ENCODE assay signal across 17 cellular contexts in the genomic region with DNA sequence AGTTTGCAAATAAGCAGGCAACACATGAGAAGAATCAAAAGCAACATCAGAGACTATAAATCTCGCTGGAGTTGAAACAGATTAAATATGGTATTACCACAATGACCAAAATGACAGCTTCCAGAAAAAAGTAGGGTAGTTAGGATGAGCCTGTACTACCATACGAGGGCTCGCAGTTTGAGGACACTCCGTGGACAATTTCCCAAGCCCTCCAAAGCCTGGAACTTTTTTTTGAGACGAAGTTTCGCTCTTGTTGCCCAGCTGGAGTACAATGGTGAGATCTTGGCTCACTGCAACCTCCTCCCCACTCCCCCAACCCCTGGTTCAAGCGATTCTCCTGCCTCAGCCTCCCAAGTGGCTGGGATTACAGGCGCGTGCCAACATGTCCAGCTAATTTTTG. TPM values are rescaled to one million over a fixed set of nuclear protein-coding genes. Genes with fewer than 3 reads are reported as not detected.
A peak's percentile ranks its signal among the peaks of the same experiment; 100 is the strongest.
DNase-seq lines count a peak whose midpoint lies in the region; ATAC-seq and TF ChIP-seq lines count a peak whose summit lies in the region.
"Had no signal": no experiment of that assay in that cellular context is flagged by ENCODE, and none has a peak within 500 bp of the region (broad histone marks: within the 10 kb centered on the region; RNA-seq: fewer than 3 reads in every experiment).

No MANE protein-coding gene starts in this region.

- no peaks in the 10 kb centered on the region for H3K27me3 Mint-ChIP-seq in MCF 10A (ENCODE audit: insufficient read depth, unreplicated experiment)
- H3K27me3 Mint-ChIP-seq in activated T-cell treated with anti-CD3 and anti-CD28 coated beads, Interleukin-2, amount 50 U/mL, for 72 hours (ENCODE audit: low read depth): no peaks in the 10 kb centered on the region
- H3K27me3 Mint-ChIP-seq: stimulated activated memory B cell treated with anti-CD40 and anti-IgM and Interleukin-4, amounts not matched to agents 10 μg/mL and 1 μg/mL and 100 μg/mL, for 72 hours had no signal

- H3K4me1 Mint-ChIP-seq in MCF 10A (ENCODE audit: insufficient read depth, unreplicated experiment): peaks cover 17% of the 10 kb centered on the region
- H3K4me1 Mint-ChIP-seq in activated T-cell treated with anti-CD3 and anti-CD28 coated beads, Interleukin-2, amount 50 U/mL, for 72 hours (ENCODE audit: low read depth): peaks cover 6% of the 10 kb centered on the region
- H3K4me1 Mint-ChIP-seq: CD4-positive, CD25-positive, alpha-beta regulatory T cell; stimulated activated memory B cell treated with anti-CD40 and anti-IgM and Interleukin-4, amounts not matched to agents 10 μg/mL and 1 μg/mL and 100 μg/mL, for 72 hours had no signal

- peak overlapping the region; percentile 14 to 54 (median 28) for H3K4me3 ChIP-seq in breast epithelium
- peak overlapping the region; percentile 55 for H3K4me3 ChIP-seq in fibroblast of villous mesenchyme (ENCODE audit: low read depth, low read length)
- H3K4me3 ChIP-seq in neuron (ENCODE audit: low read length): peak overlapping the region; percentile 52
- H3K4me3 ChIP-seq in uterus: peak overlapping the region in 1 of 2 donors; percentile 36

- no peaks in the 10 kb centered on the region for H3K9me3 Mint-ChIP-seq in MCF 10A (ENCODE audit: unreplicated experiment)
- H3K9me3 Mint-ChIP-seq in activated T-cell treated with anti-CD3 and anti-CD28 coated beads, Interleukin-2, amount 50 U/mL, for 72 hours: peaks cover 0 to 2% of the 10 kb centered on the region in 2 donors
- H3K9me3 Mint-ChIP-seq: stimulated activated memory B cell treated with anti-CD40 and anti-IgM and Interleukin-4, amounts not matched to agents 10 μg/mL and 1 μg/mL and 100 μg/mL, for 72 hours had no signal

- no peak for TF ChIP-seq CTCF in breast epithelium (IDR thresholded peaks at IDR 0.05)
- TF ChIP-seq CTCF in MCF 10A (IDR thresholded peaks at IDR 0.05; ENCODE audit: unreplicated experiment): no peak
- TF ChIP-seq CTCF in fibroblast of villous mesenchyme (IDR thresholded peaks at IDR 0.05; ENCODE audit: insufficient read depth, low read depth, low read length): no peak
- TF ChIP-seq CTCF in uterus (IDR thresholded peaks at IDR 0.05): no peak

- CTCF ChIA-PET in MCF 10A (lab: Yijun Ruan, JAX): no interaction called here

- no peak for DNase-seq in breast epithelium (ENCODE audit: low spot score in 2 of 2)
- no peak for DNase-seq in MCF 10A (ENCODE audit: unreplicated experiment)
- DNase-seq in fibroblast of villous mesenchyme (ENCODE audit: low read depth): no peak
- no peak for DNase-seq in uterus
- DNase-seq in OCI-M1 (lab: John Stamatoyannopoulos, UW): no peak
- no peak for DNase-seq in activated T-cell treated with anti-CD3 and anti-CD28 coated beads, Interleukin-2, amount 50 U/mL, for 72 hours
- DNase-seq in NCI-H1930 (lab: John Stamatoyannopoulos, UW): no peak
- DNase-seq: 8988T; activated CD4-positive, alpha-beta T cell treated with anti-CD3 and anti-CD28 coated beads, Interleukin-2, amount 50 U/mL, for 4 hours; activated T-cell treated with anti-CD3 and anti-CD28 coated beads, Interleukin-2, amount 50 U/mL, for 48 hours; CD4-positive, CD25-positive, alpha-beta regulatory T cell; DMS79; occipital lobe; PC-3; stimulated activated CD4-positive, alpha-beta T cell treated with anti-CD3 and anti-CD28 coated beads, Interleukin-12 subunit alpha, Interleukin-12 subunit beta, amount 100 ng/mL, for 4 hours had no signal

- H3K9me3 ChIP-seq in breast epithelium (no peaks in the 10 kb centered on the region), neuron (ENCODE audit: low read length) (peaks cover 3% of the 10 kb centered on the region), uterus (no peaks in the 10 kb centered on the region)

- H3K27me3 ChIP-seq in breast epithelium (no peaks in the 10 kb centered on the region), neuron (ENCODE audit: insufficient read depth, low read length) (no peaks in the 10 kb centered on the region), uterus (no peaks in the 10 kb centered on the region)

- POLR2A ChIA-PET in MCF 10A (lab: Yijun Ruan, JAX): no interaction called here

- BruUV-seq in MCF 10A (replicated peaks; lab: Mats Ljungman, UMichigan): no TSS peak

- no peak for ATAC-seq in activated T-cell treated with anti-CD3 and anti-CD28 coated beads, Interleukin-2, amount 50 U/mL, for 72 hours (replicated peaks in 1 of 2)
- ATAC-seq: PC-3; stimulated activated memory B cell treated with anti-CD40 and anti-IgM and Interleukin-4, amounts not matched to agents 10 μg/mL and 1 μg/mL and 100 μg/mL, for 72 hours had no signal

- H2AFZ ChIP-seq in neuron (ENCODE audit: low read depth, low read length): peak overlapping the region; percentile 38

- no peak overlapping the region for H3K27ac Mint-ChIP-seq in MCF 10A (ENCODE audit: low read depth, unreplicated experiment)
- no peak overlapping the region for H3K27ac Mint-ChIP-seq in activated T-cell treated with anti-CD3 and anti-CD28 coated beads, Interleukin-2, amount 50 U/mL, for 72 hours
- H3K27ac Mint-ChIP-seq: CD4-positive, CD25-positive, alpha-beta regulatory T cell; stimulated activated memory B cell treated with anti-CD40 and anti-IgM and Interleukin-4, amounts not matched to agents 10 μg/mL and 1 μg/mL and 100 μg/mL, for 72 hours had no signal

- H3K36me3 Mint-ChIP-seq in MCF 10A (ENCODE audit: insufficient read depth, unreplicated experiment): no peaks in the 10 kb centered on the region
- no peaks in the 10 kb centered on the region for H3K36me3 Mint-ChIP-seq in activated T-cell treated with anti-CD3 and anti-CD28 coated beads, Interleukin-2, amount 50 U/mL, for 72 hours (ENCODE audit: insufficient read depth in 2 of 2)
- H3K36me3 Mint-ChIP-seq: CD4-positive, CD25-positive, alpha-beta regulatory T cell had no signal

- H3K4me1 ChIP-seq in breast epithelium (no peaks in the 10 kb centered on the region), neuron (ENCODE audit: insufficient read depth, low read length) (peaks cover 14% of the 10 kb centered on the region), uterus (no peaks in the 10 kb centered on the region)

- intact Hi-C loops in breast epithelium (cut with DNase I; ENCODE audit: low total_unique reads): no loop called here
- intact Hi-C loops in MCF 10A (cut with micrococcal nuclease): loop anchor here (10.0 kb wide), 1 partner anchor 151 kb away; no protein-coding TSS in a partner anchor
- intact Hi-C loops in uterus (cut with DNase I; ENCODE audit: low total_unique reads): no loop called here

- H3K27ac ChIP-seq in breast epithelium: peak overlapping the region; percentile 7 to 73
- peak overlapping the region; percentile 1 to 75 for H3K27ac ChIP-seq in uterus

- no peak overlapping the region for H3K4me3 Mint-ChIP-seq in MCF 10A (ENCODE audit: unreplicated experiment)
- H3K4me3 Mint-ChIP-seq in activated T-cell treated with anti-CD3 and anti-CD28 coated beads, Interleukin-2, amount 50 U/mL, for 72 hours: no peak overlapping the region
- H3K4me3 Mint-ChIP-seq: CD4-positive, CD25-positive, alpha-beta regulatory T cell; stimulated activated memory B cell treated with anti-CD40 and anti-IgM and Interleukin-4, amounts not matched to agents 10 μg/mL and 1 μg/mL and 100 μg/mL, for 72 hours had no signal

- no peak for TF ChIP-seq POLR2A in breast epithelium (IDR thresholded peaks at IDR 0.05)
- no peak for TF ChIP-seq POLR2A in uterus (IDR thresholded peaks at IDR 0.05)

- H3K36me3 ChIP-seq in breast epithelium (no peaks in the 10 kb centered on the region), neuron (ENCODE audit: insufficient read depth, low read length) (no peaks in the 10 kb centered on the region), uterus (no peaks in the 10 kb centered on the region)

RNA-seq across cellular contexts. Expression of a gene that starts 1.0 kb away (rescaled TPM):
- total RNA-seq in breast epithelium: 10 to 100 TPM in 1 of 3 donors, 1 to 10 TPM in 2; 1.4 to 19.3 (median 8.2) TPM
- 0.21 and 0.83 TPM in 2 replicates for total RNA-seq in MCF 10A (2022)
- total RNA-seq in fibroblast of villous mesenchyme: 39.9 and 70.0 TPM in 2 replicates
- 100 to 1,000 TPM in 1 of 4 donors, 1 to 10 TPM in 2, under 1 TPM in 1; 0.29 to 180 (median 4.9) TPM for total RNA-seq in uterus
- total RNA-seq in activated T-cell treated with anti-CD3 and anti-CD28 coated beads, Interleukin-2, amount 50 U/mL, for 72 hours: under 1 TPM in 1 of 2 donors, not detected in 1; 0.31 TPM
